10 cellular contexts compared by ENCODE assay signal in genomic region chr16:10982430-10983174, GRCh38. TPM values are rescaled to one million over a fixed set of nuclear protein-coding genes. Genes with fewer than 3 reads are reported as not detected.
DNase-seq lines count a peak whose midpoint lies in the region; ATAC-seq, FAIRE-seq and TF ChIP-seq lines count a peak whose summit lies in the region.
"Had no signal": no experiment of that assay in that cellular context is flagged by ENCODE, and none has a peak within 500 bp of the region (broad histone marks: within the 10 kb centered on the region; RNA-seq: fewer than 3 reads in every experiment).

No MANE protein-coding gene starts in this region.

- H2AFZ ChIP-seq in DND-41 (ENCODE audit: low read depth, low read length) = no peak overlapping the region

- intact Hi-C loops in Right ventricle myocardium superior (cut with DNase I) = no loop called here

- no peak overlapping the region for H3K4me2 ChIP-seq in DND-41 (ENCODE audit: insufficient read depth, low read length)

- peak overlapping the region; percentile 38; the same call in 1 of the 2 replicates for H3K27ac ChIP-seq in DND-41 (ENCODE audit: low read length)

- H3K4me1 ChIP-seq in DND-41 (ENCODE audit: insufficient read depth, low read length) = peaks cover 23% of the 10 kb centered on the region

- peaks cover 3% of the 10 kb centered on the region; the same call in 1 of the 2 replicates for H3K79me2 ChIP-seq in DND-41 (ENCODE audit: insufficient read depth, low read length)

- H3K9ac ChIP-seq in DND-41 (ENCODE audit: low read depth, low read length) = no peak overlapping the region

- no peaks in the 10 kb centered on the region for H3K9me3 ChIP-seq in DND-41 (ENCODE audit: insufficient read depth, low read length, severe bottlenecking)

- peaks cover 65% of the 10 kb centered on the region for H3K36me3 ChIP-seq in DND-41 (ENCODE audit: insufficient read depth, low read length)

- DNase-seq in DND-41 (no peak), GM19239 (ENCODE audit: insufficient read length, low spot score) (no peak), Right ventricle myocardium superior (peak; percentile 64), SHP77 (lab: John Stamatoyannopoulos, UW) (no peak), NCI-H2029 treated with DMSO at 0.1 percent for 48 hours (lab: John Stamatoyannopoulos, UW) (no peak), EL (no peak), foreskin melanocyte (no peak)

- no peak overlapping the region for H3K4me3 ChIP-seq in DND-41 (ENCODE audit: low read depth in 1 of 2, low read length in 2 of 2)

- H3K27me3 ChIP-seq in DND-41 (ENCODE audit: insufficient read depth, low read length, poor library complexity) = no peaks in the 10 kb centered on the region

- peak; percentile 86 for FAIRE-seq in GM19239 (lab: Jason Lieb, UNC)
- FAIRE-seq: bronchial epithelial cell, D721Med had no signal

- H4K20me1 ChIP-seq in DND-41 (ENCODE audit: insufficient read depth, low read length) = no peaks in the 10 kb centered on the region

- ATAC-seq in DND-41 (ENCODE audit: insufficient read depth, low read depth) = no peak
- ATAC-seq in HG03442 (IDR thresholded peaks at IDR 0.05; ENCODE audit: unreplicated experiment) = peak; percentile 35
- peak; percentile 78 for ATAC-seq in Right ventricle myocardium superior (ENCODE audit: poor library complexity)

- no peak for TF ChIP-seq CTCF in DND-41 (IDR thresholded peaks at IDR 0.05; ENCODE audit: borderline replicate concordance, extremely low read depth, low read length, poor library complexity, severe bottlenecking)

RNA-seq across cellular contexts. Expression of gene CLEC16A, which starts 38.2 kb away (rescaled TPM):
- 20.9 TPM for total RNA-seq in Right ventricle myocardium superior

RNA-seq across cellular contexts. Expression of gene DEXI, which starts 40.3 kb away (rescaled TPM):
- total RNA-seq in Right ventricle myocardium superior = 112 TPM
